18 cellular contexts compared by ENCODE assay signal in the genomic region with DNA sequence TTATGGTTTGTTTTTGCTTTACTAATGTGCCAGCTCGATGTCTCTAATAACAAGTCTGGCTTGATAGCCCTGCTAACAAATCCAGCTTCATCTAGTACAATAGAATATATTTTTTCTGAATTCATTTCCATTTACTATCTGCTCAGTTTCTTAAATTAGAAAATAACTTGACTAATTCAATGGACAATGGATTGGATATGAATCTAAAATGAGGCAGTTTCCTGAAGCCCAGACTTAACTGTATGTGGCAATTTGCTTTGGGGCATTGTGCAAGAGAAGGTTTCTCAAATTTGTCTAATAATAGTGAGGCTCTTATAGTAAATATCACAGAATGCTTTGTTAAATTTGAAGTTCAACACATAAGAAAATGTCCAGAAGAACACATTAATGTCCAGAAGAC. TPM values are rescaled to one million over a fixed set of nuclear protein-coding genes. Genes with fewer than 3 reads are reported as not detected.
DNase-seq lines count a peak whose midpoint lies in the region; ATAC-seq, FAIRE-seq and TF ChIP-seq lines count a peak whose summit lies in the region.
"Had no signal": no experiment of that assay in that cellular context is flagged by ENCODE, and none has a peak within 500 bp of the region (broad histone marks: within the 10 kb centered on the region; RNA-seq: fewer than 3 reads in every experiment).

No MANE protein-coding gene starts in this region.

- ATAC-seq in HG03442 (IDR thresholded peaks at IDR 0.05; ENCODE audit: unreplicated experiment), result no peak
- ATAC-seq: GM12878 had no signal

- H3K4me2 ChIP-seq in endothelial cell of umbilical vein (ENCODE audit: insufficient read depth, low read length), result peak overlapping the region; percentile 79

- dilution Hi-C loops in endothelial cell of umbilical vein (cut with MboI; ENCODE audit: extremely low pct_ligation_motif_present, low sequenced_read_pairs), result no loop called here

- DNase-seq in CD14-positive monocyte (ENCODE audit: low spot score) (no peak), NCI-H69 (lab: John Stamatoyannopoulos, UW) (peak; percentile 38), endothelial cell of umbilical vein (ENCODE audit: low read depth, low spot score) (peak; percentile 71), iris pigment epithelial cell (ENCODE audit: low read depth) (peak; percentile 28), LoVo (ENCODE audit: low spot score) (no peak), H4 (ENCODE audit: low spot score) (no peak), superior temporal gyrus (ENCODE audit: extremely low spot score) (no peak)
- DNase-seq: DMS53, HCEC 1CT, NCI-H1048, NCI-H82, Peyer's patch, SHP77 had no signal

- no peaks in the 10 kb centered on the region for H3K9me3 ChIP-seq in endothelial cell of umbilical vein (replicated peaks; ENCODE audit: control insufficient read depth, insufficient read depth, low read length)
- H3K9me3 ChIP-seq: Peyer's patch had no signal

- peaks cover 66% of the 10 kb centered on the region for H3K79me2 ChIP-seq in endothelial cell of umbilical vein (ENCODE audit: control insufficient read depth, insufficient read depth, low read length)

- peaks cover 0 to 3% (median 0%) of the 10 kb centered on the region in 7 donors for H3K9me3 Mint-ChIP-seq in CD14-positive monocyte
- H3K9me3 Mint-ChIP-seq: IgD-negative memory B cell had no signal

- H2AFZ ChIP-seq in endothelial cell of umbilical vein (ENCODE audit: low read depth, low read length), result no peak overlapping the region

- H3K27me3 ChIP-seq in endothelial cell of umbilical vein (ENCODE audit: control insufficient read depth in 2 of 2, insufficient read depth in 2 of 2, low read length in 2 of 2), result no peaks in the 10 kb centered on the region
- H3K27me3 ChIP-seq: Peyer's patch had no signal

- TF ChIP-seq POLR2A in endothelial cell of umbilical vein (IDR thresholded peaks at IDR 0.05; ENCODE audit: low read depth, low read length), result no peak

- H3K9me1 ChIP-seq in endothelial cell of umbilical vein (replicated peaks; ENCODE audit: control insufficient read depth, extremely low read depth, insufficient read depth, low read length), result no peaks in the 10 kb centered on the region

- no peaks in the 10 kb centered on the region for H4K20me1 ChIP-seq in endothelial cell of umbilical vein (replicated peaks; ENCODE audit: control insufficient read depth, extremely low read depth, insufficient read depth, low read length)

- peak overlapping the region in 4 of 7 donors; percentile 10 to 47 (median 42) for H3K27ac Mint-ChIP-seq in CD14-positive monocyte
- H3K27ac Mint-ChIP-seq: IgD-negative memory B cell had no signal

- peak overlapping the region; percentile 51 for H3K9ac ChIP-seq in endothelial cell of umbilical vein (replicated peaks; ENCODE audit: extremely low read depth, insufficient read depth, low read length)

- FAIRE-seq in endothelial cell of umbilical vein (lab: Jason Lieb, UNC), result no peak
- FAIRE-seq: GM18507 had no signal

- POLR2A ChIA-PET in endothelial cell of umbilical vein (lab: Charles Lee), result interaction anchor here (1.4 kb wide), 1 partner anchor 26 kb away, joined by 7 read pairs; a partner anchor contains a TSS

- H3K4me3 Mint-ChIP-seq in CD14-positive monocyte, result no peak overlapping the region
- H3K4me3 Mint-ChIP-seq: IgD-negative memory B cell had no signal

- H3K27ac ChIP-seq in endothelial cell of umbilical vein (ENCODE audit: insufficient read depth, low read depth, low read length), result peak overlapping the region; percentile 70
- H3K27ac ChIP-seq: C4-2B, Peyer's patch had no signal

- BruUV-seq in endothelial cell of umbilical vein (replicated peaks; lab: Mats Ljungman, UMichigan), result no TSS peak

- CTCF ChIA-PET in endothelial cell of umbilical vein (lab: Charles Lee), result interaction anchor here (1.0 to 1.5 kb wide), 4 partner anchors 8 to 284 kb away, joined by 3 to 4 read pairs (median 3); a partner anchor contains a TSS

- H3K36me3 ChIP-seq in endothelial cell of umbilical vein (ENCODE audit: control insufficient read depth in 2 of 2, extremely low read depth in 1 of 2, insufficient read depth in 2 of 2, low read length in 2 of 2), result peaks cover 2 to 10% of the 10 kb centered on the region in 2 experiments
- H3K36me3 ChIP-seq: Peyer's patch had no signal

- no peak for TF ChIP-seq CTCF in CD14-positive monocyte (IDR thresholded peaks at IDR 0.05)
- no peak for TF ChIP-seq CTCF in endothelial cell of umbilical vein (IDR thresholded peaks at IDR 0.05; ENCODE audit: extremely low read depth in 1 of 2, insufficient read depth in 1 of 2, low read depth in 1 of 2, low read length in 2 of 2)

- H3K4me3 ChIP-seq in endothelial cell of umbilical vein (replicated peaks in 1 of 3; ENCODE audit: insufficient read depth in 1 of 3, low read depth in 1 of 3, low read length in 3 of 3), result no peak overlapping the region
- H3K4me3 ChIP-seq: GM12878, Peyer's patch had no signal

- intact Hi-C loops in CD14-positive monocyte (cut with micrococcal nuclease) (no loop called here), endothelial cell of umbilical vein (cut with micrococcal nuclease) (loop anchor here (1.0 kb wide), 1 partner anchor 8 kb away; no protein-coding TSS in a partner anchor)

- no peaks in the 10 kb centered on the region for H3K27me3 Mint-ChIP-seq in CD14-positive monocyte (ENCODE audit: low read depth in 3 of 3)

- peaks cover 32% of the 10 kb centered on the region for H3K4me1 Mint-ChIP-seq in CD14-positive monocyte
- H3K4me1 Mint-ChIP-seq: IgD-negative memory B cell had no signal

- peaks cover 0 to 6% of the 10 kb centered on the region in 2 donors for H3K36me3 Mint-ChIP-seq in CD14-positive monocyte
- H3K36me3 Mint-ChIP-seq: IgD-negative memory B cell had no signal

- peaks cover 64% of the 10 kb centered on the region for H3K4me1 ChIP-seq in endothelial cell of umbilical vein (ENCODE audit: control insufficient read depth, extremely low read depth, insufficient read depth, low read length)
- H3K4me1 ChIP-seq: Peyer's patch had no signal

TF ChIP-seq in endothelial cell of umbilical vein, 7 proteins besides CTCF, POLR2A, EP300 and RAD21:
- TF ChIP-seq FOS (IDR thresholded peaks at IDR 0.05; ENCODE audit: borderline replicate concordance, insufficient read depth, low read length) (peak; percentile 4), JUN (IDR thresholded peaks at IDR 0.05; ENCODE audit: borderline replicate concordance, insufficient read depth, insufficient read length, low read depth) (peak; percentile 19), GATA2 (IDR thresholded peaks at IDR 0.05; ENCODE audit: insufficient read depth, insufficient read length, low read depth, low read length) (no peak)

RNA-seq across cellular contexts. Expression of a gene that starts 25.8 kb away (rescaled TPM):
- polyA plus RNA-seq in CD14-positive monocyte (1 to 10 TPM; 4.9 to 6.4 TPM), endothelial cell of umbilical vein (194 and 222 TPM in 2 replicates)
- 244 and 252 TPM in 2 replicates for total RNA-seq in endothelial cell of umbilical vein
- 126 and 128 TPM in 2 replicates for polyA plus RNA-seq in endothelial cell of umbilical vein (2011; cell fraction: cytosol; rRNA removed)
- polyA plus RNA-seq in endothelial cell of umbilical vein (2011; cell fraction: nucleus; rRNA removed), result 143 and 153 TPM in 2 replicates
- 78.3 and 90.6 TPM in 2 replicates for polyA plus RNA-seq in endothelial cell of umbilical vein (2012)
- polyA minus RNA-seq in endothelial cell of umbilical vein, result 371 and 410 TPM in 2 replicates
- polyA minus RNA-seq in endothelial cell of umbilical vein (2011; cell fraction: cytosol; rRNA and poly(A)+ RNA removed), result not detected
- 452 and 634 TPM in 2 replicates for polyA minus RNA-seq in endothelial cell of umbilical vein (2011; cell fraction: nucleus; rRNA and poly(A)+ RNA removed)
- 0.62 and 1.3 TPM in 2 replicates for total RNA-seq in H4 (2014; rRNA removed; shearing (Covaris generic))
- polyA plus RNA-seq: IgD-negative memory B cell had no signal

Comparison
In these comparisons a context has a peak if more than half of its experiments do, and no peak if none do; other contexts are left out.
1. DNase-seq: peak in NCI-H69 (single experiment), endothelial cell of umbilical vein (single experiment) and iris pigment epithelial cell (single experiment); none in CD14-positive monocyte (single experiment), LoVo (single experiment), H4 (single experiment) and superior temporal gyrus (single experiment).
2. RNA of a gene that starts 25.8 kb away (total RNA-seq): 244 to 252 TPM in endothelial cell of umbilical vein; 0.62 to 1.3 TPM in H4; every median in the first group is over 100 times any median in the second.